18 cellular contexts compared by ENCODE assay signal in genomic region chr3:43413676-43414368, GRCh38.
A peak's percentile ranks its signal among the peaks of the same experiment; 100 is the strongest.
DNase-seq lines count a peak whose midpoint lies in the region; ATAC-seq and TF ChIP-seq lines count a peak whose summit lies in the region.
"Had no signal": no experiment of that assay in that cellular context is flagged by ENCODE, and none has a peak within 500 bp of the region (broad histone marks: within the 10 kb centered on the region; RNA-seq: fewer than 3 reads in every experiment).

No MANE protein-coding gene starts in this region.

- no peak for TF ChIP-seq CTCF in neutrophil (IDR thresholded peaks at IDR 0.05)

- H3K4me3 ChIP-seq in CD4-positive, alpha-beta memory T cell (ENCODE audit: low read length in 2 of 2): no peak overlapping the region
- H3K4me3 ChIP-seq in neutrophil (ENCODE audit: low read depth in 1 of 2, low read length in 1 of 2): no peak overlapping the region
- H3K4me3 ChIP-seq: dorsolateral prefrontal cortex, tibial nerve had no signal

- peak overlapping the region in 1 of 8 donors; percentile 7 for H3K4me3 Mint-ChIP-seq in CD4-positive, alpha-beta memory T cell
- H3K4me3 Mint-ChIP-seq: naive B cell; T-helper 1 cell treated with Interleukin-12 subunit alpha and Interleukin-12 subunit beta and Interleukin-4 antibody, amounts not matched to agents 30 μg/mL and 1 μg/mL, for 36 hours had no signal

- intact Hi-C loops in CD4-positive, alpha-beta memory T cell (cut with micrococcal nuclease): no loop called here

- CTCF ChIA-PET in CD4-positive, alpha-beta memory T cell (lab: Charles Lee; ENCODE audit: partially characterized antibody): no interaction called here

- no peaks in the 10 kb centered on the region for H3K27me3 ChIP-seq in CD4-positive, alpha-beta memory T cell (ENCODE audit: insufficient read depth, low read length)
- H3K27me3 ChIP-seq in neutrophil: no peaks in the 10 kb centered on the region
- H3K27me3 ChIP-seq: tibial nerve had no signal

- ATAC-seq in HG03439 (IDR thresholded peaks at IDR 0.05; ENCODE audit: unreplicated experiment) (no peak), GM18907 (IDR thresholded peaks at IDR 0.05; ENCODE audit: unreplicated experiment) (no peak)

- H3K4me1 Mint-ChIP-seq in CD4-positive, alpha-beta memory T cell: peaks cover 13 to 27% (median 17%) of the 10 kb centered on the region in 4 donors
- H3K4me1 Mint-ChIP-seq: naive B cell had no signal

- POLR2A ChIA-PET in CD4-positive, alpha-beta memory T cell (lab: Charles Lee; ENCODE audit: partially characterized antibody): no interaction called here

- H3K27me3 Mint-ChIP-seq in CD4-positive, alpha-beta memory T cell: no peaks in the 10 kb centered on the region
- H3K27me3 Mint-ChIP-seq: naive B cell had no signal

- H3K36me3 Mint-ChIP-seq in CD4-positive, alpha-beta memory T cell: peaks cover 0 to 5% of the 10 kb centered on the region in 2 donors

- H3K36me3 ChIP-seq in CD4-positive, alpha-beta memory T cell (ENCODE audit: insufficient read depth, low read length): no peaks in the 10 kb centered on the region
- H3K36me3 ChIP-seq in neutrophil: peaks cover 19% of the 10 kb centered on the region

- no peak for DNase-seq in CD4-positive, alpha-beta memory T cell
- DNase-seq in NCI-H82 (lab: John Stamatoyannopoulos, UW) (peak; percentile 71), iPS-NIHi7 (ENCODE audit: extremely low spot score) (peak; percentile 33), NCI-H2196 treated with DMSO at 0.1 percent for 48 hours (lab: John Stamatoyannopoulos, UW; ENCODE audit: unreplicated experiment) (no peak), NCI-H748 (lab: John Stamatoyannopoulos, UW; ENCODE audit: unreplicated experiment) (no peak)
- DNase-seq: Calu3, dorsolateral prefrontal cortex, EL, IMR-90, naive B cell, NCI-H1930, NCI-H524, SHP77 had no signal

- peak overlapping the region in 5 of 7 donors; percentile 57 to 88 (median 78) for H3K27ac Mint-ChIP-seq in CD4-positive, alpha-beta memory T cell
- H3K27ac Mint-ChIP-seq: T-helper 1 cell treated with Interleukin-12 subunit alpha and Interleukin-12 subunit beta and Interleukin-4 antibody, amounts not matched to agents 30 μg/mL and 1 μg/mL, for 36 hours had no signal

- H3K4me1 ChIP-seq in CD4-positive, alpha-beta memory T cell (ENCODE audit: insufficient read depth, low read length): peaks cover 22% of the 10 kb centered on the region
- no peaks in the 10 kb centered on the region for H3K4me1 ChIP-seq in neutrophil (ENCODE audit: control insufficient read depth in 1 of 2, insufficient read depth in 1 of 2, low read depth in 1 of 2, low read length in 1 of 2)
- H3K4me1 ChIP-seq: tibial nerve had no signal

- no peaks in the 10 kb centered on the region for H3K9me3 Mint-ChIP-seq in CD4-positive, alpha-beta memory T cell
- H3K9me3 Mint-ChIP-seq: T-helper 1 cell treated with Interleukin-12 subunit alpha and Interleukin-12 subunit beta and Interleukin-4 antibody, amounts not matched to agents 30 μg/mL and 1 μg/mL, for 36 hours had no signal

- H3K27ac ChIP-seq in CD4-positive, alpha-beta memory T cell (ENCODE audit: low read depth, low read length): no peak overlapping the region
- H3K27ac ChIP-seq in neutrophil: peak overlapping the region; percentile 48
- H3K27ac ChIP-seq: dorsolateral prefrontal cortex, tibial nerve had no signal

- no peaks in the 10 kb centered on the region for H3K9me3 ChIP-seq in CD4-positive, alpha-beta memory T cell (ENCODE audit: control insufficient read depth in 1 of 2, low read length in 2 of 2)
- no peaks in the 10 kb centered on the region for H3K9me3 ChIP-seq in neutrophil
- H3K9me3 ChIP-seq: tibial nerve had no signal

Comparison
In these comparisons a context has a peak if more than half of its experiments do, and no peak if none do; other contexts are left out.
1. DNase-seq: peak in NCI-H82 (single experiment) and iPS-NIHi7 (single experiment); none in CD4-positive, alpha-beta memory T cell (0 of 5), NCI-H2196 treated with DMSO at 0.1 percent for 48 hours (single experiment) and NCI-H748 (single experiment).